ENCODE assay signal across 17 cellular contexts in genomic region chr21:15010645-15011044, GRCh38. TPM values are rescaled to one million over a fixed set of nuclear protein-coding genes. Genes with fewer than 3 reads are reported as not detected.
DNase-seq lines count a peak whose midpoint lies in the region; ATAC-seq, FAIRE-seq and TF ChIP-seq lines count a peak whose summit lies in the region.
"Had no signal": no experiment of that assay in that cellular context is flagged by ENCODE, and none has a peak within 500 bp of the region (broad histone marks: within the 10 kb centered on the region; RNA-seq: fewer than 3 reads in every experiment).

No MANE protein-coding gene starts in this region.

- peaks cover 76% of the 10 kb centered on the region for H3K79me2 ChIP-seq in smooth muscle cell (ENCODE audit: low read depth)

- CTCF ChIA-PET in WTC11 (lab: Charles Lee): interaction anchor here (1.1 kb wide), 1 partner anchor 237 kb away, joined by 4 read pairs; no protein-coding TSS in a partner anchor

- H3K36me3 Mint-ChIP-seq in WTC11: no peaks in the 10 kb centered on the region
- peaks cover 3% of the 10 kb centered on the region for H3K36me3 Mint-ChIP-seq in endothelial cell (ENCODE audit: low read depth, unreplicated experiment)

- no peak overlapping the region for H2BK12ac ChIP-seq in mesenchymal stem cell (ENCODE audit: low read length in 2 of 2)

- no peak overlapping the region for H4K8ac ChIP-seq in mesenchymal stem cell (ENCODE audit: low read length)

- no peaks in the 10 kb centered on the region for H3K27me3 ChIP-seq in mesenchymal stem cell (ENCODE audit: control insufficient read depth in 1 of 2, insufficient read depth in 1 of 2, low read length in 2 of 2)
- H3K27me3 ChIP-seq in smooth muscle cell (ENCODE audit: low read depth): no peaks in the 10 kb centered on the region
- no peaks in the 10 kb centered on the region for H3K27me3 ChIP-seq in left lung

- peaks cover 5% of the 10 kb centered on the region for H3F3A ChIP-seq in smooth muscle cell (ENCODE audit: low read depth)

- TF ChIP-seq CTCF in WTC11 (IDR thresholded peaks at IDR 0.05) (no peak), smooth muscle cell (IDR thresholded peaks at IDR 0.05; ENCODE audit: borderline replicate concordance, insufficient read depth, poor library complexity, severe bottlenecking) (no peak), endothelial cell (IDR thresholded peaks at IDR 0.05; ENCODE audit: unreplicated experiment) (no peak), left lung (IDR thresholded peaks at IDR 0.05) (no peak)

- no peak for ATAC-seq in WTC11
- ATAC-seq in left lung: no peak

- 35% methylated on average over 3 of the region's 4 CpGs for WGBS in mesenchymal stem cell
- WGBS in smooth muscle cell (ENCODE audit: low lambda C conversion rate): 21% methylated on average over 4 of the region's 4 CpGs

- peaks cover 26% of the 10 kb centered on the region for H4K20me1 ChIP-seq in smooth muscle cell (ENCODE audit: low read depth)

- H3K4me1 Mint-ChIP-seq in WTC11 (peaks cover 19% of the 10 kb centered on the region), endothelial cell (ENCODE audit: unreplicated experiment) (peaks cover 24% of the 10 kb centered on the region)

- H3K36me3 ChIP-seq in mesenchymal stem cell (ENCODE audit: control insufficient read depth in 1 of 2, insufficient read depth in 2 of 2, low read depth in 1 of 2, low read length in 2 of 2) (peaks cover 0 to 49% of the 10 kb centered on the region in 2 experiments), smooth muscle cell (ENCODE audit: low read depth) (no peaks in the 10 kb centered on the region), left lung (no peaks in the 10 kb centered on the region)
- H3K36me3 ChIP-seq: HAP-1 had no signal

- H3K4me3 Mint-ChIP-seq in WTC11 (no peak overlapping the region), endothelial cell (ENCODE audit: unreplicated experiment) (no peak overlapping the region)
- H3K4me3 Mint-ChIP-seq: IgD-negative memory B cell had no signal

- intact Hi-C loops in left lung (cut with DNase I): no loop called here

- H3K27me3 Mint-ChIP-seq in WTC11 (ENCODE audit: low read depth): peaks cover 15% of the 10 kb centered on the region
- no peaks in the 10 kb centered on the region for H3K27me3 Mint-ChIP-seq in endothelial cell (ENCODE audit: unreplicated experiment)
- H3K27me3 Mint-ChIP-seq: IgD-negative memory B cell had no signal

- FAIRE-seq in GM12892 (lab: Jason Lieb, UNC): no peak

- H3K27ac Mint-ChIP-seq in WTC11: peak overlapping the region; percentile 34; the same call in 1 of the 2 replicates
- no peak overlapping the region for H3K27ac Mint-ChIP-seq in endothelial cell (ENCODE audit: unreplicated experiment)
- H3K27ac Mint-ChIP-seq: IgD-negative memory B cell had no signal

- H3K4me3 ChIP-seq in mesenchymal stem cell (ENCODE audit: insufficient read depth in 1 of 2, low read depth in 1 of 2, low read length in 2 of 2) (no peak overlapping the region), smooth muscle cell (no peak overlapping the region), left lung (no peak overlapping the region)
- H3K4me3 ChIP-seq: HAP-1 had no signal

- H3K9me3 ChIP-seq in mesenchymal stem cell (ENCODE audit: control insufficient read depth, low read length) (no peaks in the 10 kb centered on the region), smooth muscle cell (replicated peaks; ENCODE audit: low read depth) (no peaks in the 10 kb centered on the region), left lung (no peaks in the 10 kb centered on the region)
- H3K9me3 ChIP-seq: HAP-1 had no signal

- H3K79me1 ChIP-seq in mesenchymal stem cell (replicated peaks; ENCODE audit: low read length, poor library complexity, severe bottlenecking): peaks cover 11% of the 10 kb centered on the region

- H2BK120ac ChIP-seq in mesenchymal stem cell (ENCODE audit: low read depth, low read length): no peak overlapping the region

- no peak overlapping the region for H2BK5ac ChIP-seq in mesenchymal stem cell (ENCODE audit: low read depth, low read length, poor library complexity, severe bottlenecking)

- DNase-seq in NCI-H82 (lab: John Stamatoyannopoulos, UW) (peak; percentile 25), NCI-H82 treated with DMSO at 0.1 percent for 48 hours (lab: John Stamatoyannopoulos, UW; ENCODE audit: unreplicated experiment) (no peak), WTC11 (ENCODE audit: low spot score) (no peak), mesenchymal stem cell (peak; percentile 71), smooth muscle cell (lab: John Stamatoyannopoulos, UW; ENCODE audit: unreplicated experiment) (no peak), GM12892 (ENCODE audit: insufficient read length) (no peak), endothelial cell (ENCODE audit: low spot score) (no peak), left lung (no peak)
- DNase-seq: C1 segment of cervical spinal cord, MV-4-11, NCI-H1417 treated with DMSO at 0.1 percent for 48 hours, NCI-H2029, NCI-H524 had no signal

- H4K91ac ChIP-seq in mesenchymal stem cell (ENCODE audit: low read length): no peak overlapping the region

- no peak for TF ChIP-seq POLR2A in GM12892 (IDR thresholded peaks at IDR 0.05; ENCODE audit: low read depth, low read length)

- no peak overlapping the region for H2AFZ ChIP-seq in mesenchymal stem cell (ENCODE audit: low read depth, low read length)
- H2AFZ ChIP-seq in smooth muscle cell (ENCODE audit: low read depth): no peak overlapping the region

- H3K27ac ChIP-seq in mesenchymal stem cell (ENCODE audit: low read length, poor library complexity, severe bottlenecking) (peak overlapping the region; percentile 11), smooth muscle cell (ENCODE audit: low read depth) (peak overlapping the region; percentile 83), left lung (no peak overlapping the region)
- H3K27ac ChIP-seq: 22Rv1 had no signal

- H2BK15ac ChIP-seq in mesenchymal stem cell (ENCODE audit: low read depth, poor library complexity, severe bottlenecking): no peak overlapping the region

- H3K23ac ChIP-seq in mesenchymal stem cell (ENCODE audit: low read length in 2 of 2): no peak overlapping the region

- no peak overlapping the region for H3K18ac ChIP-seq in mesenchymal stem cell (ENCODE audit: low read depth in 1 of 2, low read length in 2 of 2)

- no peak overlapping the region for H3K4ac ChIP-seq in mesenchymal stem cell (ENCODE audit: low read depth in 1 of 2, low read length in 2 of 2)

- H3K9ac ChIP-seq in mesenchymal stem cell (ENCODE audit: low read length) (no peak overlapping the region), smooth muscle cell (ENCODE audit: low read depth) (no peak overlapping the region)

- no peaks in the 10 kb centered on the region for H3K9me3 Mint-ChIP-seq in WTC11
- H3K9me3 Mint-ChIP-seq in endothelial cell (ENCODE audit: unreplicated experiment): no peaks in the 10 kb centered on the region
- H3K9me3 Mint-ChIP-seq: IgD-negative memory B cell had no signal

- no peak overlapping the region for H3K14ac ChIP-seq in mesenchymal stem cell (ENCODE audit: low read length in 2 of 2)

- H3K4me1 ChIP-seq in mesenchymal stem cell (ENCODE audit: control insufficient read depth, insufficient read depth, low read depth, low read length): peaks cover 2% of the 10 kb centered on the region
- H3K4me1 ChIP-seq in smooth muscle cell (ENCODE audit: low read depth): peaks cover 11% of the 10 kb centered on the region
- no peaks in the 10 kb centered on the region for H3K4me1 ChIP-seq in left lung

- H3K4me2 ChIP-seq in mesenchymal stem cell (ENCODE audit: low read length, poor library complexity, severe bottlenecking): no peak overlapping the region
- H3K4me2 ChIP-seq in smooth muscle cell: peak overlapping the region; percentile 45

- peak overlapping the region; percentile 7 for H2AK5ac ChIP-seq in mesenchymal stem cell (ENCODE audit: low read length, severe bottlenecking)

- POLR2A ChIA-PET in WTC11 (lab: Charles Lee): no interaction called here

TF ChIP-seq in WTC11, 78 proteins besides CTCF, POLR2A, EP300 and RAD21 (continues in another document):
- TF ChIP-seq NFYB (CRISPR knock-in tag; conservative IDR thresholded peaks at IDR 0.05; ENCODE audit: low read depth) (no peak), ELF4 (CRISPR knock-in tag; IDR thresholded peaks at IDR 0.05; ENCODE audit: low read depth) (no peak), ZMAT4 (CRISPR knock-in tag; IDR thresholded peaks at IDR 0.05) (no peak), GTF2I (CRISPR knock-in tag; conservative IDR thresholded peaks at IDR 0.05) (no peak), ZNF317 (CRISPR knock-in tag; IDR thresholded peaks at IDR 0.05; ENCODE audit: borderline replicate concordance, low read depth) (no peak), E2F5 (CRISPR knock-in tag; IDR thresholded peaks at IDR 0.05) (no peak), ETV6 (CRISPR knock-in tag; IDR thresholded peaks at IDR 0.05) (no peak), ZSCAN18 (CRISPR knock-in tag; IDR thresholded peaks at IDR 0.05) (no peak), TEAD4 (CRISPR knock-in tag; IDR thresholded peaks at IDR 0.05) (no peak), SOX15 (CRISPR knock-in tag; IDR thresholded peaks at IDR 0.05) (no peak)

RNA-seq across cellular contexts. Expression of gene NRIP1, which starts 54.2 kb away (rescaled TPM):
- total RNA-seq in WTC11 (2021): 8.0 to 10.3 TPM (median 8.8 TPM) in 3 replicates
- 8.1 TPM for polyA plus RNA-seq in mesenchymal stem cell (2013, experiment 1 of 2)
- polyA plus RNA-seq in mesenchymal stem cell (2013, experiment 2 of 2): 8.1 TPM
- total RNA-seq in smooth muscle cell: 26.0 and 27.9 TPM in 2 replicates
- polyA plus RNA-seq in smooth muscle cell: 5.1 and 11.0 TPM in 2 replicates
- polyA plus RNA-seq in GM12892 (2012; ENCODE audit: missing spikeins): 2.0 TPM
- total RNA-seq in endothelial cell (ENCODE audit: unreplicated experiment): 72.1 TPM
- total RNA-seq in left lung: 10 to 100 TPM; 22.6 to 30.5 TPM
- total RNA-seq: OCI-LY7 had no signal

Comparison
In these comparisons a context has a peak if more than half of its experiments do, and no peak if none do; other contexts are left out.
1. DNase-seq: peak in NCI-H82 (single experiment) and mesenchymal stem cell (single experiment); none in NCI-H82 treated with DMSO at 0.1 percent for 48 hours (single experiment), WTC11 (single experiment), smooth muscle cell (single experiment), GM12892 (single experiment), endothelial cell (single experiment) and left lung (0 of 2).
2. H3K27ac ChIP-seq: peak in mesenchymal stem cell (single experiment) and smooth muscle cell (single experiment); none in left lung (0 of 2).